15 cellular contexts compared by ENCODE assay signal in the genomic region with DNA sequence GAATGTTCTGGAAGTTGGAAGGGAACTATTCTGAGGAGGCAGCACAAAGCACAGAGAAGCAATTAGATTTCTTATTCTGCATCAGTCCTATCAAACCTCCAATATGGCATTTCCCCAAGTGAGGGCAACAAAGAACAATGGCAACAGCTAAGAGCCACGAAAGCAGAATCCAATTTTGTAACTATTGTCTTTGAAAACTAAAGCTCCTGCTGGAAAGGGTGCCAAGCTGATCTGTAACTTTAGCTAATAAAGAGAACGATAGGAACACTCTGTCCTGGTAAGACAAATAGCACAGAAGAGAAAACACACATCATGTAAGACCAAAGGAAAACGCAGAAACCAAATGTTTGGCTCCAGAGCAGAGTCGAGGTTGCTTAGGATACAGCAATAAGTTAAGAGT.
DNase-seq lines count a peak whose midpoint lies in the region; ATAC-seq and TF ChIP-seq lines count a peak whose summit lies in the region.
"Had no signal": no experiment of that assay in that cellular context is flagged by ENCODE, and none has a peak within 500 bp of the region (broad histone marks: within the 10 kb centered on the region; RNA-seq: fewer than 3 reads in every experiment).

No MANE protein-coding gene starts in this region.

- no peak overlapping the region for H3K4me3 ChIP-seq in suprapubic skin
- H3K4me3 ChIP-seq: BLaER1, GM12878, HAP-1, PC-9 had no signal

- peak; percentile 78 for DNase-seq in medulla oblongata (ENCODE audit: extremely low spot score)
- DNase-seq in suprapubic skin (ENCODE audit: low spot score in 2 of 2) = no peak
- no peak for DNase-seq in stimulated activated naive CD4-positive, alpha-beta T cell treated with Interleukin-2 at 50 U/mL for 16 hours (lab: John Stamatoyannopoulos, UW)
- no peak for DNase-seq in EL
- DNase-seq: MV-4-11, NCI-H1417 treated with DMSO at 0.1 percent for 48 hours, NCI-H2029 treated with DMSO at 0.1 percent for 48 hours, NCI-H524 treated with DMSO at 0.1 percent for 48 hours, PC-9 had no signal

- no peak for ATAC-seq in HG02870 (IDR thresholded peaks at IDR 0.05; ENCODE audit: unreplicated experiment)
- ATAC-seq: GM12878 had no signal

- no peaks in the 10 kb centered on the region for H3K9me3 ChIP-seq in suprapubic skin
- H3K9me3 ChIP-seq: HAP-1 had no signal

- H3K27me3 ChIP-seq in suprapubic skin = no peaks in the 10 kb centered on the region
- H3K27me3 ChIP-seq: BLaER1 had no signal

- H3K27ac ChIP-seq in VCaP = peak overlapping the region; percentile 96
- peak overlapping the region; percentile 65 for H3K27ac ChIP-seq in cingulate gyrus (ENCODE audit: low read depth, low read length)
- peak overlapping the region; percentile 72 for H3K27ac ChIP-seq in suprapubic skin
- H3K27ac ChIP-seq: BLaER1, PC-9 had no signal

- TF ChIP-seq POLR2A in suprapubic skin (IDR thresholded peaks at IDR 0.05) = no peak

- no peaks in the 10 kb centered on the region for H3K36me3 ChIP-seq in suprapubic skin
- H3K36me3 ChIP-seq: HAP-1 had no signal

- TF ChIP-seq EP300 in suprapubic skin (IDR thresholded peaks at IDR 0.05) = no peak

- TF ChIP-seq CTCF in VCaP (conservative IDR thresholded peaks at IDR 0.05) (no peak), suprapubic skin (IDR thresholded peaks at IDR 0.05) (no peak)

- 73% methylated on average over 4 of the region's 4 CpGs for WGBS in suprapubic skin

- H3K4me1 ChIP-seq in suprapubic skin = peaks cover 10% of the 10 kb centered on the region
- H3K4me1 ChIP-seq: HAP-1 had no signal
